Comparison of ENCODE assay signal across 8 cellular contexts in the genomic region with DNA sequence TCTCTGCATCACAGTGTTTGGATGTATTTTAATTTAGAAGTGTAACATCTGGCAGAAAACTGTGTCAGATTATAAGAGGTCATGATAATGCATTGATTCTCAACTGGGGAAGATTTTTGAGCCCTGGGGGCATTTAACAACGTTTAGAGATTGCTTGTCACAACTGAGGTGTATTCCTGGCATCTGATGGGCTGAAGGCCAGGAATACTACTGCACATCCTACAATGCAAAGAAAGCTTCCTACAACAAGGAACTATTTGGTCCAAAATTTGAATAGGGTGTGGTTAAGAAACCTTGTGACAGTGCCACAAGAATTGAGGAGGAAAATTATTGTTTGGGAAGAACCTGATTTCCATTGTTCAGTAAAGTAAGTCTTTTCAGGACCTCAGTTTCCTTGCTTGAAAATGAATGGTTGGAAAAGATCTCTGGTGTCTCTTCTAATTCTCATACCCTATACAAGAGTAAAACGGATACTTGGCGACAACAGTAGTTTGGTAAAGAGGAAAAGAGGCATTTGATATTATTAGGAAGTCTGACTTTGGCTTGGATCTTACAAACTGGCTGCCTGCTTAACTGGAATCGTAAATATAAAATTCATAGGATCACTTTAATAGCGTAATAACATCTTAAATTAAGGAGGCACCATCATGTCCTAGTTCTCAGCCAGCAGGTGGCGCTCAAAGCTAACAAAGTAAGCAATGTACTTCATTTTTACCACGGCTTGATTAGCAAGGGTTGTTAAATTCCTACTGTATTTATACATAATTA. TPM values are rescaled to one million over a fixed set of nuclear protein-coding genes. Genes with fewer than 3 reads are reported as not detected.
DNase-seq lines count a peak whose midpoint lies in the region; ATAC-seq, FAIRE-seq and TF ChIP-seq lines count a peak whose summit lies in the region.

No MANE protein-coding gene starts in this region.

- no peaks in the 10 kb centered on the region for H3K36me3 Mint-ChIP-seq in brain

- H3K4me3 Mint-ChIP-seq in brain, result peak overlapping the region in 2 of 5 experiments; percentile 37 to 41

- peaks cover 4% of the 10 kb centered on the region for H3K4me1 Mint-ChIP-seq in brain

- in situ Hi-C loops in ACHN (cut with HindIII; ENCODE audit: low pct_ligation_motif_present, low pct_unique_long_range_greater_than_20kb, low sequenced_read_pairs), result no loop called here

- no peaks in the 10 kb centered on the region; the same call in 1 of the 2 replicates for H3K4me1 ChIP-seq in iPS DF 6.9 (ENCODE audit: control insufficient read depth, insufficient read depth, low read length)

- H3K4me3 ChIP-seq in iPS DF 6.9 (ENCODE audit: low read length), result no peak overlapping the region

- no peaks in the 10 kb centered on the region for H3K9me3 ChIP-seq in iPS DF 6.9 (ENCODE audit: control insufficient read depth, insufficient read depth, low read length)

- WGBS in iPS DF 6.9 (ENCODE audit: insufficient coverage, insufficient read length), result no CpG with 5 or more reads among the region's 7 CpGs

- H3K27me3 Mint-ChIP-seq in brain, result peaks cover 3% of the 10 kb centered on the region

- H3K9me3 Mint-ChIP-seq in brain, result peaks cover 0 to 4% (median 2%) of the 10 kb centered on the region in 5 experiments

- peak; percentile 61 for ATAC-seq in GM18867 (IDR thresholded peaks at IDR 0.05; ENCODE audit: unreplicated experiment)
- no peak for ATAC-seq in HG03196 (IDR thresholded peaks at IDR 0.05; ENCODE audit: unreplicated experiment)

- DNase-seq in ACHN (peak; percentile 67), NCI-H2029 treated with DMSO at 0.1 percent for 48 hours (lab: John Stamatoyannopoulos, UW) (peak; percentile 75), iPS DF 6.9 (ENCODE audit: low read depth, low spot score) (peak; percentile 41), smooth muscle cell of the brain vasculature (ENCODE audit: low read depth, low spot score) (peak; percentile 79)

- H3K36me3 ChIP-seq in iPS DF 6.9 (ENCODE audit: control insufficient read depth, insufficient read depth, low read length), result no peaks in the 10 kb centered on the region; the same call in 1 of the 2 replicates

- TF ChIP-seq CTCF in brain (conservative IDR thresholded peaks at IDR 0.05), result peak; percentile 98

- no peak overlapping the region for H3K27ac ChIP-seq in iPS DF 6.9 (ENCODE audit: low read length)

- peak; percentile 85 for FAIRE-seq in TTC549 (lab: Jason Lieb, UNC)

- H3K27ac Mint-ChIP-seq in brain, result peak overlapping the region in 2 of 5 experiments; percentile 7 to 49

- no peaks in the 10 kb centered on the region for H3K27me3 ChIP-seq in iPS DF 6.9 (ENCODE audit: control insufficient read depth, insufficient read depth, low read length)

RNA-seq across cellular contexts. Expression of gene DAZL, which starts 4.3 kb away (rescaled TPM):
- polyA plus RNA-seq in brain (ENCODE audit: insufficient read depth, low read depth, low replicate concordance), result not detected
